11 cellular contexts compared by ENCODE assay signal in the genomic region with DNA sequence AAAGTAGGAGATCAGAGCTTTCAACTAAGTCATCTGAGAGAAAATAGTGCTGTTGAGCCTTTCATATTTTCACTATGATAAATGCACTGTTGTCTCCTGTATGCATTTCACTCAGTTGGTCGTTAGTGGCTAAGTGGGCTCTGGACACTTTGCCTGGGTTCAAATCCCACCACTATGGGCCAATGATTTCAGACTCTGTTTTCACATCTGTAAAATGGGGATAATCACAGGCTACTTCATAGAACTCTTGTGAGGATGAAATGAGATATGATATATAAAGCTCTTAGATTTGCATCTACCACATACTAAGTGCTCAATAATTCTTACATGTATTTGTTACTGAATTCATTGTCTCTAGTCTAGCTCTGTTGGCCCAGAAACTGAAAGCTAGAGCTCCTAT.
"Had no signal": no experiment of that assay in that cellular context is flagged by ENCODE, and none has a peak within 500 bp of the region (broad histone marks: within the 10 kb centered on the region; RNA-seq: fewer than 3 reads in every experiment).

No MANE protein-coding gene starts in this region.

- H3K4me1 ChIP-seq: HAP-1 had no signal

- H3K9me3 ChIP-seq: HAP-1 had no signal

- FAIRE-seq: H1, H54 had no signal

- H3K36me3 ChIP-seq: HAP-1 had no signal

- ATAC-seq: GM23338, HCT116 had no signal

- H2AFZ ChIP-seq: GM23248, GM23338 had no signal

- H3K9me3 Mint-ChIP-seq: HFFc6 had no signal

- H3K4me3 ChIP-seq: GM23248, GM23338, HAP-1 had no signal

- H3K4me2 ChIP-seq: GM23338 had no signal

- H3K4me3 Mint-ChIP-seq: GM23338, H9, HFFc6 had no signal

- H3K27ac ChIP-seq: GM23248 had no signal

- DNase-seq: GM23248, GOT3, H7, H9, HCEC 1CT, HFFc6 had no signal

- H3K9ac ChIP-seq: GM23248 had no signal

- H3K27ac Mint-ChIP-seq: GM23338, H9, HFFc6 had no signal
